In genomic region chr5:175321927-175322532, GRCh38 we compare ENCODE assay signal across 9 cellular contexts.
A peak's percentile ranks its signal among the peaks of the same experiment; 100 is the strongest.
DNase-seq lines count a peak whose midpoint lies in the region; ATAC-seq, FAIRE-seq and TF ChIP-seq lines count a peak whose summit lies in the region.
"Had no signal": no experiment of that assay in that cellular context is flagged by ENCODE, and none has a peak within 500 bp of the region (broad histone marks: within the 10 kb centered on the region; RNA-seq: fewer than 3 reads in every experiment).

No MANE protein-coding gene starts in this region.

- no peak for TF ChIP-seq CTCF in GM12878 (IDR thresholded peaks at IDR 0.05 in 2 of 3, conservative IDR thresholded peaks at IDR 0.05 in 1 of 3; ENCODE audit: control insufficient read depth in 2 of 3, extremely low read depth in 1 of 3, insufficient read depth in 1 of 3, low read depth in 3 of 3, low read length in 3 of 3)
- TF ChIP-seq CTCF in mesothelial cell of epicardium (IDR thresholded peaks at IDR 0.05; ENCODE audit: unreplicated experiment): no peak

- CTCF ChIA-PET in GM12878 (lab: Yijun Ruan, JAX): no interaction called here

- H3K27me3 Mint-ChIP-seq in mesothelial cell of epicardium (ENCODE audit: low read depth): peaks cover 13% of the 10 kb centered on the region
- H3K27me3 Mint-ChIP-seq in activated T-helper 1 cell treated with anti-CD3 and anti-CD28 coated beads, Interleukin-12 subunit alpha, Interleukin-12 subunit beta, Interleukin-2, Interleukin-4 antibody, amounts not matched to agents 30 ng/mL and 10 ng/mL and 1 ng/mL, durations not matched to agents 14 hours and 24 hours and 36 hours (ENCODE audit: insufficient read depth): no peaks in the 10 kb centered on the region

- H2AFZ ChIP-seq in GM12878 (ENCODE audit: control insufficient read depth, low read depth, low read length): no peak overlapping the region

- H3K4me2 ChIP-seq in GM12878 (ENCODE audit: control insufficient read depth, insufficient read depth): no peak overlapping the region

- H3K4me3 Mint-ChIP-seq in mesothelial cell of epicardium: no peak overlapping the region
- H3K4me3 Mint-ChIP-seq in activated T-helper 1 cell treated with anti-CD3 and anti-CD28 coated beads, Interleukin-12 subunit alpha, Interleukin-12 subunit beta, Interleukin-2, Interleukin-4 antibody, amounts not matched to agents 30 ng/mL and 10 ng/mL and 1 ng/mL, durations not matched to agents 14 hours and 24 hours and 36 hours: no peak overlapping the region

- no peak for DNase-seq in GM12892 (ENCODE audit: insufficient read length)
- peak; percentile 64 for DNase-seq in M059J (ENCODE audit: low read depth)
- no peak for DNase-seq in GM12878 (ENCODE audit: low read depth, low spot score)
- DNase-seq in mesothelial cell of epicardium (ENCODE audit: low spot score in 2 of 2, unreplicated experiment in 2 of 2): peak; percentile 37 to 48
- no peak for DNase-seq in NCI-H69 (lab: John Stamatoyannopoulos, UW)
- no peak for DNase-seq in activated T-helper 1 cell treated with anti-CD3 and anti-CD28 coated beads, Interleukin-12 subunit alpha, Interleukin-12 subunit beta, Interleukin-2, Interleukin-4 antibody, amounts not matched to agents 30 ng/mL and 10 ng/mL and 1 ng/mL, durations not matched to agents 14 hours and 24 hours and 36 hours (ENCODE audit: low spot score)

- RAD21 ChIA-PET in GM12878 (lab: Charles Lee; ENCODE audit: unreplicated experiment): no interaction called here

- no peaks in the 10 kb centered on the region for H3K36me3 Mint-ChIP-seq in mesothelial cell of epicardium
- H3K36me3 Mint-ChIP-seq in activated T-helper 1 cell treated with anti-CD3 and anti-CD28 coated beads, Interleukin-12 subunit alpha, Interleukin-12 subunit beta, Interleukin-2, Interleukin-4 antibody, amounts not matched to agents 30 ng/mL and 10 ng/mL and 1 ng/mL, durations not matched to agents 14 hours and 24 hours and 36 hours (ENCODE audit: low read depth): no peaks in the 10 kb centered on the region

- in situ Hi-C loops in GM12878 (cut with MboI): no loop called here

- no TSS peak for BruUV-seq in GM12878 (replicated peaks; lab: Mats Ljungman, UMichigan)

- intact Hi-C loops in GM12878 (cut with micrococcal nuclease; ENCODE audit: unreplicated experiment): no loop called here
- intact Hi-C loops in activated T-helper 1 cell treated with anti-CD3 and anti-CD28 coated beads, Interleukin-12 subunit alpha, Interleukin-12 subunit beta, Interleukin-2, Interleukin-4 antibody, amounts not matched to agents 30 ng/mL and 10 ng/mL and 1 ng/mL, durations not matched to agents 14 hours and 24 hours and 36 hours (cut with micrococcal nuclease): no loop called here

- TF ChIP-seq POLR2A in GM12892 (IDR thresholded peaks at IDR 0.05; ENCODE audit: low read depth, low read length): no peak
- TF ChIP-seq POLR2A in GM12878 (IDR thresholded peaks at IDR 0.05; ENCODE audit: low read depth, low read length): no peak

- no peaks in the 10 kb centered on the region for H3K4me1 Mint-ChIP-seq in mesothelial cell of epicardium
- no peaks in the 10 kb centered on the region for H3K4me1 Mint-ChIP-seq in activated T-helper 1 cell treated with anti-CD3 and anti-CD28 coated beads, Interleukin-12 subunit alpha, Interleukin-12 subunit beta, Interleukin-2, Interleukin-4 antibody, amounts not matched to agents 30 ng/mL and 10 ng/mL and 1 ng/mL, durations not matched to agents 14 hours and 24 hours and 36 hours (ENCODE audit: low read depth)

- H3K36me3 ChIP-seq in GM12878 (ENCODE audit: control insufficient read depth in 2 of 2, insufficient read depth in 2 of 2, low read length in 1 of 2): no peaks in the 10 kb centered on the region

- no peaks in the 10 kb centered on the region for H4K20me1 ChIP-seq in GM12878 (ENCODE audit: control insufficient read depth, insufficient read depth)

- no peak for TF ChIP-seq RAD21 in GM12878 (IDR thresholded peaks at IDR 0.05; ENCODE audit: insufficient read depth, low read depth, low read length)

- ATAC-seq in GM12878 (peak; percentile 31; the same call in 1 of the 3 replicates), GM18861 (IDR thresholded peaks at IDR 0.05; ENCODE audit: unreplicated experiment) (no peak), HG03571 (IDR thresholded peaks at IDR 0.05; ENCODE audit: unreplicated experiment) (no peak)

- SMC1A ChIA-PET in GM12878 (lab: Charles Lee; ENCODE audit: uncharacterized antibody, unreplicated experiment): no interaction called here

- H3K9me3 Mint-ChIP-seq in mesothelial cell of epicardium: no peaks in the 10 kb centered on the region
- H3K9me3 Mint-ChIP-seq in activated T-helper 1 cell treated with anti-CD3 and anti-CD28 coated beads, Interleukin-12 subunit alpha, Interleukin-12 subunit beta, Interleukin-2, Interleukin-4 antibody, amounts not matched to agents 30 ng/mL and 10 ng/mL and 1 ng/mL, durations not matched to agents 14 hours and 24 hours and 36 hours: no peaks in the 10 kb centered on the region

- no peaks in the 10 kb centered on the region for H3K79me2 ChIP-seq in GM12878 (ENCODE audit: control insufficient read depth, insufficient read depth, low read length)

- no peaks in the 10 kb centered on the region for H3K9me3 ChIP-seq in GM12878 (replicated peaks; ENCODE audit: control insufficient read depth, insufficient read depth, low read length)

- TF ChIP-seq EP300 in GM12878 (IDR thresholded peaks at IDR 0.05; ENCODE audit: borderline replicate concordance in 1 of 2, control insufficient read depth in 1 of 2, low read depth in 2 of 2, low read length in 2 of 2): no peak

- no peak overlapping the region for H3K4me3 ChIP-seq in GM12878
- H3K4me3 ChIP-seq: SK-N-MC had no signal

- no peaks in the 10 kb centered on the region; a peak in 1 of 4 replicates for H3K27me3 ChIP-seq in GM12878 (replicated peaks in 1 of 2; ENCODE audit: control insufficient read depth in 2 of 2, insufficient read depth in 2 of 2, low read length in 1 of 2)

- FAIRE-seq in GM12892 (lab: Jason Lieb, UNC) (peak; percentile 17), GM12878 (lab: Jason Lieb, UNC) (peak; percentile 27)

- WGBS in GM12878 (ENCODE audit: insufficient coverage, insufficient replicate concordance, low lambda C conversion rate, missing lambda C conversion rate): 0% methylated on average over 3 of the region's 3 CpGs

- H3K27ac ChIP-seq in GM12878 (ENCODE audit: control insufficient read depth, insufficient read depth): no peak overlapping the region
- H3K27ac ChIP-seq: SK-N-MC had no signal

- no peak overlapping the region for H3K9ac ChIP-seq in GM12878 (ENCODE audit: control insufficient read depth, insufficient read depth, low read length)

- POLR2A ChIA-PET in GM12878 (lab: Charles Lee): no interaction called here

- H3K4me1 ChIP-seq in GM12878 (ENCODE audit: control insufficient read depth, insufficient read depth, low read length): no peaks in the 10 kb centered on the region

- H3K27ac Mint-ChIP-seq in mesothelial cell of epicardium: no peak overlapping the region
- H3K27ac Mint-ChIP-seq in activated T-helper 1 cell treated with anti-CD3 and anti-CD28 coated beads, Interleukin-12 subunit alpha, Interleukin-12 subunit beta, Interleukin-2, Interleukin-4 antibody, amounts not matched to agents 30 ng/mL and 10 ng/mL and 1 ng/mL, durations not matched to agents 14 hours and 24 hours and 36 hours: no peak overlapping the region

TF ChIP-seq in GM12878, 131 proteins besides CTCF, POLR2A, EP300 and RAD21:
- peak; percentile 95 for TF ChIP-seq REST (IDR thresholded peaks at IDR 0.05; ENCODE audit: low read depth, low read length)
- TF ChIP-seq STAT1 (conservative IDR thresholded peaks at IDR 0.05): no peak

Comparison
In these comparisons a context has a peak if more than half of its experiments do, and no peak if none do; other contexts are left out.
1. DNase-seq: peak in M059J (single experiment) and mesothelial cell of epicardium (2 of 2); none in GM12892 (single experiment), GM12878 (single experiment), NCI-H69 (single experiment) and activated T-helper 1 cell treated with anti-CD3 and anti-CD28 coated beads, Interleukin-12 subunit alpha, Interleukin-12 subunit beta, Interleukin-2, Interleukin-4 antibody, amounts not matched to agents 30 ng/mL and 10 ng/mL and 1 ng/mL, durations not matched to agents 14 hours and 24 hours and 36 hours (single experiment).